Comparison of ENCODE assay signal across 17 cellular contexts in genomic region chr14:71625175-71625574, GRCh38.
"Had no signal": no experiment of that assay in that cellular context is flagged by ENCODE, and none has a peak within 500 bp of the region (broad histone marks: within the 10 kb centered on the region; RNA-seq: fewer than 3 reads in every experiment).

No MANE protein-coding gene starts in this region.

- H3K4me1 ChIP-seq: colonic mucosa, left ventricle myocardium inferior, right atrium auricular region, transverse colon, vagina had no signal

- H3K9me3 ChIP-seq: adrenal gland, colonic mucosa, left ventricle myocardium inferior, mucosa of descending colon, right atrium auricular region, transverse colon, vagina had no signal

- DNase-seq: activated CD4-positive, CD25-positive, alpha-beta regulatory T cell treated with anti-CD3 and anti-CD28 coated beads, Interleukin-2, amount 50 U/mL, for 72 hours; activated naive CD4-positive, alpha-beta T cell treated with Interleukin-2 at 50 U/mL for 16 hours; colonic mucosa; hippocampal formation; kidney; left ventricle myocardium inferior; mucosa of descending colon; naive thymus-derived CD8-positive, alpha-beta T cell; nucleus accumbens; stimulated activated naive CD8-positive, alpha-beta T cell treated with anti-CD3 and anti-CD28 coated beads, Interleukin-15, Interleukin-2, amounts not matched to agents 100 U/mL and 50 U/mL, for 24 hours; transverse colon had no signal

- ATAC-seq: activated T-helper 17 cell treated with anti-CD3 and anti-CD28 coated beads, Interleukin-2, amount 50 U/mL, for 72 hours; esophagus mucosa; mucosa of descending colon; naive thymus-derived CD8-positive, alpha-beta T cell; stimulated activated naive CD8-positive, alpha-beta T cell treated with anti-CD3 and anti-CD28 coated beads, Interleukin-15, Interleukin-2, amounts not matched to agents 100 U/mL and 50 U/mL, for 24 hours had no signal

- H3K27ac ChIP-seq: adrenal gland, colonic mucosa, left ventricle myocardium inferior, right atrium auricular region, skin epidermis, transverse colon, vagina had no signal

- H3K36me3 ChIP-seq: adrenal gland, colonic mucosa, left ventricle myocardium inferior had no signal

- H3K4me3 ChIP-seq: adrenal gland, colonic mucosa, left ventricle myocardium inferior, mucosa of descending colon, right atrium auricular region, skin epidermis, transverse colon, vagina had no signal

- H3K27me3 ChIP-seq: adrenal gland, colonic mucosa, right atrium auricular region, transverse colon, vagina had no signal
